ENCODE assay signal across 30 cellular contexts in the genomic region with DNA sequence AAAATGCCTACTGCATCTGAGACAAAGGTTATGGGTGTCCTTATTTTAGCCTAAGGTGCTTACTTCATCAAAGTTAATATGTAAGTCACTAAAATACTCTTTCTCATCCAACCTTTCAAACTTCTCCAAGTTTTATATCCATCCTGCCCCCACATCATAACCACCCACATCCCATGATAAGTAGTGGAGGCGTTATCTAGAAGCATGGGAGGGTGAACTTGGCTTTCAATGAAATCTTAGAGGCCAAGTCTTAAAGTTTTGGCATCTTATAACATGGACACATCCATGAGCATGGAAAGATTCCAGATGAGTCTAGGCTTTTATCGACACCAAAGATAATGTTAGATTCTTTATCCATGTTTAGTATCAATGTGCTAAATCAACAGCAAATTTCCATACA.
"Had no signal": no experiment of that assay in that cellular context is flagged by ENCODE, and none has a peak within 500 bp of the region (broad histone marks: within the 10 kb centered on the region; RNA-seq: fewer than 3 reads in every experiment).

No MANE protein-coding gene starts in this region.

- DNase-seq: activated effector memory CD4-positive, alpha-beta T cell treated with anti-CD3 and anti-CD28 coated beads, Interleukin-2, amount 50 U/mL, for 16 hours; activated effector memory CD4-positive, alpha-beta T cell treated with Interleukin-2 at 50 U/mL for 16 hours; activated gamma-delta T cell; activated gamma-delta T cell treated with Interleukin-2 at 50 U/mL for 16 hours; activated naive CD4-positive, alpha-beta T cell; activated naive CD4-positive, alpha-beta T cell treated with anti-CD3 and anti-CD28 coated beads for 36 hours; activated naive CD4-positive, alpha-beta T cell treated with anti-CD3 and anti-CD28 coated beads, Interleukin-2, amount 10 ng/mL, durations not matched to agents 7 days and 5 days; activated naive CD4-positive, alpha-beta T cell treated with anti-CD3 and anti-CD28 coated beads, Interleukin-2, amount 50 U/mL, for 16 hours; activated naive CD4-positive, alpha-beta T cell treated with Interleukin-2 at 50 U/mL for 16 hours; activated naive CD8-positive, alpha-beta T cell treated with anti-CD3 and anti-CD28 coated beads for 36 hours; activated naive CD8-positive, alpha-beta T cell treated with anti-CD3 and anti-CD28 coated beads, Interleukin-2, amount 10 ng/mL, durations not matched to agents 7 days and 5 days; activated naive CD8-positive, alpha-beta T cell treated with anti-CD3 and anti-CD28 coated beads, Interleukin-2, amount 50 U/mL, for 24 hours; activated T-cell treated with anti-CD3 and anti-CD28 coated beads, Interleukin-2, amount 50 U/mL, for 1 hour; activated T-cell treated with anti-CD3 and anti-CD28 coated beads, Interleukin-2, amount 50 U/mL, for 24 hours; activated T-cell treated with anti-CD3 and anti-CD28 coated beads, Interleukin-2, amount 50 U/mL, for 4 hours; activated T-cell treated with anti-CD3 and anti-CD28 coated beads, Interleukin-2, amount 50 U/mL, for 48 hours; activated T-cell treated with anti-CD3 and anti-CD28 coated beads, Interleukin-2, amount 50 U/mL, for 72 hours; adrenal gland; amniotic stem cell; amygdala; anterior cingulate cortex; aorta; body of pancreas; brain microvascular endothelial cell; caudate nucleus; central memory CD4-positive, alpha-beta T cell; cerebellar nuclear complex had no signal

- H3K27me3 ChIP-seq: adrenal gland, ascending aorta, body of pancreas, brain microvascular endothelial cell, breast epithelium, cardiac muscle cell had no signal

- H3K36me3 ChIP-seq: adrenal gland, ascending aorta, brain microvascular endothelial cell, breast epithelium, cardiac muscle cell had no signal

- H3K9me3 ChIP-seq: adrenal gland, ascending aorta, body of pancreas, breast epithelium had no signal

- H3K27ac ChIP-seq: adrenal gland, ascending aorta, body of pancreas, brain microvascular endothelial cell, breast epithelium, cardiac muscle cell had no signal

- H3K4me1 ChIP-seq: adrenal gland, body of pancreas, breast epithelium had no signal

- H3K4me3 ChIP-seq: adrenal gland, ascending aorta, body of pancreas, breast epithelium, cardiac muscle cell had no signal
